In genomic region chr20:62876826-62877728, GRCh38 we compare ENCODE assay signal across 11 cellular contexts. TPM values are rescaled to one million over a fixed set of nuclear protein-coding genes. Genes with fewer than 3 reads are reported as not detected.
DNase-seq lines count a peak whose midpoint lies in the region; ATAC-seq and TF ChIP-seq lines count a peak whose summit lies in the region.
"Had no signal": no experiment of that assay in that cellular context is flagged by ENCODE, and none has a peak within 500 bp of the region (broad histone marks: within the 10 kb centered on the region; RNA-seq: fewer than 3 reads in every experiment).

No MANE protein-coding gene starts in this region.

- no peak for TF ChIP-seq POLR2A in sigmoid colon (IDR thresholded peaks at IDR 0.05)

- peaks cover 18 to 31% (median 31%) of the 10 kb centered on the region in 11 experiments for H3K36me3 ChIP-seq in BLaER1 treated with 17β-estradiol and CSF1 and Interleukin-3, amounts not matched to agents 10 nM and 100 nM
- peaks cover 14% of the 10 kb centered on the region for H3K36me3 ChIP-seq in adipocyte (ENCODE audit: control insufficient read depth, insufficient read depth, low read length, severe bottlenecking)
- H3K36me3 ChIP-seq in sigmoid colon, result peaks cover 7 to 23% (median 15%) of the 10 kb centered on the region in 4 donors
- H3K36me3 ChIP-seq: colonic mucosa had no signal

- peaks cover 58 to 97% (median 83%) of the 10 kb centered on the region in 10 experiments for H3K4me1 ChIP-seq in BLaER1 treated with 17β-estradiol and CSF1 and Interleukin-3, amounts not matched to agents 10 nM and 100 nM
- peaks cover 23% of the 10 kb centered on the region for H3K4me1 ChIP-seq in adipocyte (ENCODE audit: control insufficient read depth, insufficient read depth, low read length)
- H3K4me1 ChIP-seq in sigmoid colon, result peaks cover 0 to 30% (median 28%) of the 10 kb centered on the region in 4 donors
- H3K4me1 ChIP-seq: colonic mucosa had no signal

- no peak for TF ChIP-seq CTCF in sigmoid colon (IDR thresholded peaks at IDR 0.05)

- H3K27me3 ChIP-seq in BLaER1 treated with 17β-estradiol and CSF1 and Interleukin-3, amounts not matched to agents 10 nM and 100 nM, result no peaks in the 10 kb centered on the region
- H3K27me3 ChIP-seq in adipocyte (replicated peaks; ENCODE audit: control insufficient read depth, insufficient read depth, low read length) (no peaks in the 10 kb centered on the region), sigmoid colon (no peaks in the 10 kb centered on the region)
- H3K27me3 ChIP-seq: colonic mucosa had no signal

- TF ChIP-seq EP300 in sigmoid colon (IDR thresholded peaks at IDR 0.05), result no peak

- intact Hi-C loops in sigmoid colon (cut with DNase I), result loop anchor here (5.0 kb wide), 2 partner anchors 50 to 75 kb away; partner anchors contain the start of genes DIDO1 and SLC17A9

- no peak for DNase-seq in adipocyte (ENCODE audit: low read depth)
- peak; percentile 79 for DNase-seq in hepatic stellate cell (ENCODE audit: low spot score)
- peak; percentile 94 for DNase-seq in sigmoid colon
- DNase-seq in T-helper 9 cell, result no peak
- DNase-seq in NCI-H128 (lab: John Stamatoyannopoulos, UW; ENCODE audit: unreplicated experiment), result no peak
- DNase-seq in activated CD4-positive, alpha-beta T cell treated with anti-CD3 and anti-CD28 coated beads for 1 hour, result no peak
- DNase-seq: colonic mucosa, COR-L47, NCI-H2227 treated with DMSO at 0.1 percent for 48 hours had no signal

- ATAC-seq in GM18498 (IDR thresholded peaks at IDR 0.05; ENCODE audit: unreplicated experiment), result no peak

- H3K27ac ChIP-seq in BLaER1 treated with 17β-estradiol and CSF1 and Interleukin-3, amounts not matched to agents 10 nM and 100 nM, result peak overlapping the region in 10 of 11 experiments; percentile 30 to 75 (median 60); a peak in 20 of 22 replicates
- H3K27ac ChIP-seq in sigmoid colon, result peak overlapping the region; percentile 71 to 88 (median 82)
- H3K27ac ChIP-seq: colonic mucosa had no signal

- H3K9ac ChIP-seq in BLaER1 treated with 17β-estradiol and CSF1 and Interleukin-3, amounts not matched to agents 10 nM and 100 nM, result peak overlapping the region in 10 of 11 experiments; percentile 23 to 69 (median 60); a peak in 18 of 22 replicates
- peak overlapping the region; percentile 79 for H3K9ac ChIP-seq in adipocyte (ENCODE audit: low read length)

- H3K4me2 ChIP-seq in BLaER1 treated with 17β-estradiol and CSF1 and Interleukin-3, amounts not matched to agents 10 nM and 100 nM, result peak overlapping the region; percentile 85 to 98 (median 95)

- 70 to 72% methylated on average over 46 of the region's 46 CpGs for WGBS in sigmoid colon, 2 donors

- H3K9me3 ChIP-seq in BLaER1 treated with 17β-estradiol and CSF1 and Interleukin-3, amounts not matched to agents 10 nM and 100 nM (replicated peaks in 1 of 11), result no peaks in the 10 kb centered on the region
- H3K9me3 ChIP-seq in adipocyte (ENCODE audit: control insufficient read depth, low read length), result no peaks in the 10 kb centered on the region
- H3K9me3 ChIP-seq in sigmoid colon, result no peaks in the 10 kb centered on the region
- H3K9me3 ChIP-seq: colonic mucosa had no signal

- peaks cover 0 to 55% (median 41%) of the 10 kb centered on the region in 11 experiments; a peak in 14 of 22 replicates for H4K20me1 ChIP-seq in BLaER1 treated with 17β-estradiol and CSF1 and Interleukin-3, amounts not matched to agents 10 nM and 100 nM

- peak overlapping the region in 8 of 10 experiments; percentile 22 to 50 (median 38); a peak in 14 of 20 replicates for H3K4me3 ChIP-seq in BLaER1 treated with 17β-estradiol and CSF1 and Interleukin-3, amounts not matched to agents 10 nM and 100 nM
- H3K4me3 ChIP-seq in adipocyte (ENCODE audit: low read length), result no peak overlapping the region
- H3K4me3 ChIP-seq in sigmoid colon, result no peak overlapping the region
- H3K4me3 ChIP-seq: colonic mucosa had no signal

RNA-seq across cellular contexts. Expression of gene TCFL5, which starts 15.5 kb away (rescaled TPM):
- 10 to 100 TPM in 2 of 4 donors, 1 to 10 TPM in 2; 8.1 to 16.9 (median 12.1) TPM for total RNA-seq in sigmoid colon
- 1 to 10 TPM; 2.3 to 7.8 (median 3.8) TPM for polyA plus RNA-seq in sigmoid colon

RNA-seq across cellular contexts. Expression of gene DIDO1, which starts 49.2 kb away (rescaled TPM):
- total RNA-seq in sigmoid colon, result 10 to 100 TPM; 48.7 to 70.6 (median 56.5) TPM
- polyA plus RNA-seq in sigmoid colon, result 10 to 100 TPM; 10.4 to 31.1 (median 13.8) TPM

Comparison
In these comparisons a context has a peak if more than half of its experiments do, and no peak if none do; other contexts are left out.
1. H3K4me3 ChIP-seq: peak in BLaER1 treated with 17β-estradiol and CSF1 and Interleukin-3, amounts not matched to agents 10 nM and 100 nM (8 of 10); none in adipocyte (single experiment) and sigmoid colon (0 of 4).
2. DNase-seq: peak in hepatic stellate cell (single experiment) and sigmoid colon (single experiment); none in adipocyte (single experiment), T-helper 9 cell (single experiment), NCI-H128 (single experiment) and activated CD4-positive, alpha-beta T cell treated with anti-CD3 and anti-CD28 coated beads for 1 hour (single experiment).